19 cellular contexts compared by ENCODE assay signal in the genomic region with DNA sequence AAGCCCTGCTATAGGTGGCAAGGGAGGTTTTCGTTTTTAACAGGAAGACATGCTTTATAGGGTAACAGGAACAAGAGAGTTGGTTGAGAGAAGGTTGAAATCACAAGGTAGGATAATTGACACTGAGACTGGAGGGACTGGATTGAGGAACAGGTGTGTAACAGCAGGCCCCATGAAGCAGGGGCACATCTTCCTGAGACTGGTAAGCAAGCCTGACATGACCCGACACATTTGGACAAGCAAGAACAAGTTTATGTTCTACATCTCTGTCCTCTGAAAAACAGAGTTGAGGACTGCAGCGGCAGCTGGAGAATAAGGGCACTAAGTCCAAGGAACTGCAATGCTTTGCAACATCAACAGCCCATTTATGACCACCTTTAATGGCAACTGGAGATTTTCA. TPM values are rescaled to one million over a fixed set of nuclear protein-coding genes. Genes with fewer than 3 reads are reported as not detected.
DNase-seq lines count a peak whose midpoint lies in the region; ATAC-seq and TF ChIP-seq lines count a peak whose summit lies in the region.
"Had no signal": no experiment of that assay in that cellular context is flagged by ENCODE, and none has a peak within 500 bp of the region (broad histone marks: within the 10 kb centered on the region; RNA-seq: fewer than 3 reads in every experiment).

No MANE protein-coding gene starts in this region.

- H3K23ac ChIP-seq in mesenchymal stem cell (ENCODE audit: low read length in 2 of 2), result no peak overlapping the region

- H2BK120ac ChIP-seq in mesenchymal stem cell (ENCODE audit: low read depth, low read length), result no peak overlapping the region

- H2BK15ac ChIP-seq in mesenchymal stem cell (ENCODE audit: low read depth, poor library complexity, severe bottlenecking), result no peak overlapping the region

- H3K4me1 Mint-ChIP-seq in activated CD4-positive, alpha-beta memory T cell treated with anti-CD3 and anti-CD28 coated beads, Interleukin-2, amount 10 ng/mL, durations not matched to agents 7 days and 5 days, result peaks cover 59% of the 10 kb centered on the region

- no peaks in the 10 kb centered on the region for H3K27me3 Mint-ChIP-seq in activated CD4-positive, alpha-beta memory T cell treated with anti-CD3 and anti-CD28 coated beads, Interleukin-2, amount 10 ng/mL, durations not matched to agents 7 days and 5 days

- no peak overlapping the region for H2AK5ac ChIP-seq in mesenchymal stem cell (ENCODE audit: low read length, severe bottlenecking)

- peak overlapping the region; percentile 47 for H3K27ac Mint-ChIP-seq in activated CD4-positive, alpha-beta memory T cell treated with anti-CD3 and anti-CD28 coated beads, Interleukin-2, amount 10 ng/mL, durations not matched to agents 7 days and 5 days
- H3K27ac Mint-ChIP-seq: T-helper 1 cell treated with Interleukin-12 subunit alpha and Interleukin-12 subunit beta and Interleukin-4 antibody, amounts not matched to agents 30 μg/mL and 1 μg/mL, for 36 hours had no signal

- no peak for ATAC-seq in DND-41 (ENCODE audit: insufficient read depth, low read depth)
- no peak for ATAC-seq in HG02798 (IDR thresholded peaks at IDR 0.05; ENCODE audit: poor library complexity, unreplicated experiment)
- ATAC-seq: gastroesophageal sphincter, Panc1 had no signal

- no peak overlapping the region for H4K8ac ChIP-seq in mesenchymal stem cell (ENCODE audit: low read length)

- H3K79me2 ChIP-seq in DND-41 (ENCODE audit: insufficient read depth, low read length), result peaks cover 36% of the 10 kb centered on the region

- no peaks in the 10 kb centered on the region for H3K9me3 ChIP-seq in AG04450 (ENCODE audit: control insufficient read depth, insufficient read depth, low read length)
- H3K9me3 ChIP-seq in DND-41 (ENCODE audit: insufficient read depth, low read length, severe bottlenecking), result no peaks in the 10 kb centered on the region
- no peaks in the 10 kb centered on the region for H3K9me3 ChIP-seq in mesenchymal stem cell (ENCODE audit: control insufficient read depth, low read length)
- H3K9me3 ChIP-seq: gastroesophageal sphincter, HAP-1 had no signal

- peaks cover 52% of the 10 kb centered on the region for H4K20me1 ChIP-seq in DND-41 (ENCODE audit: insufficient read depth, low read length)

- H3K9me3 Mint-ChIP-seq in activated CD4-positive, alpha-beta memory T cell treated with anti-CD3 and anti-CD28 coated beads, Interleukin-2, amount 10 ng/mL, durations not matched to agents 7 days and 5 days, result no peaks in the 10 kb centered on the region
- H3K9me3 Mint-ChIP-seq: T-helper 1 cell treated with Interleukin-12 subunit alpha and Interleukin-12 subunit beta and Interleukin-4 antibody, amounts not matched to agents 30 μg/mL and 1 μg/mL, for 36 hours had no signal

- WGBS in mesenchymal stem cell, result 90% methylated on average over 1 of the region's 3 CpGs

- H2BK12ac ChIP-seq in mesenchymal stem cell (ENCODE audit: low read length in 2 of 2), result no peak overlapping the region

- H3K27ac ChIP-seq in AG04450 (ENCODE audit: low read depth, low read length), result peak overlapping the region; percentile 21
- no peak overlapping the region for H3K27ac ChIP-seq in DND-41 (ENCODE audit: low read length)
- peak overlapping the region; percentile 45 for H3K27ac ChIP-seq in mesenchymal stem cell (ENCODE audit: low read length, poor library complexity, severe bottlenecking)
- H3K27ac ChIP-seq: gastroesophageal sphincter had no signal

- H3K27me3 ChIP-seq in AG04450 (ENCODE audit: control insufficient read depth, insufficient read depth, low read length) (no peaks in the 10 kb centered on the region), DND-41 (ENCODE audit: insufficient read depth, low read length, poor library complexity) (no peaks in the 10 kb centered on the region), mesenchymal stem cell (ENCODE audit: control insufficient read depth in 1 of 2, insufficient read depth in 1 of 2, low read length in 2 of 2) (no peaks in the 10 kb centered on the region)
- H3K27me3 ChIP-seq: gastroesophageal sphincter had no signal

- TF ChIP-seq CTCF in AG04450 (IDR thresholded peaks at IDR 0.05; ENCODE audit: low read depth, low read length) (no peak), DND-41 (IDR thresholded peaks at IDR 0.05; ENCODE audit: borderline replicate concordance, extremely low read depth, low read length, poor library complexity, severe bottlenecking) (no peak)

- POLR2A ChIA-PET in AG04450 (lab: Yijun Ruan, JAX), result no interaction called here
- POLR2A ChIA-PET in activated CD4-positive, alpha-beta memory T cell treated with anti-CD3 and anti-CD28 coated beads, Interleukin-2, amount 10 ng/mL, durations not matched to agents 7 days and 5 days (lab: Charles Lee), result no interaction called here

- CTCF ChIA-PET in AG04450 (lab: Charles Lee), result no interaction called here
- CTCF ChIA-PET in activated CD4-positive, alpha-beta memory T cell treated with anti-CD3 and anti-CD28 coated beads, Interleukin-2, amount 10 ng/mL, durations not matched to agents 7 days and 5 days (lab: Charles Lee), result no interaction called here

- H3K4ac ChIP-seq in mesenchymal stem cell (ENCODE audit: low read depth in 1 of 2, low read length in 2 of 2), result no peak overlapping the region

- H3K4me2 ChIP-seq in DND-41 (ENCODE audit: insufficient read depth, low read length) (peak overlapping the region; percentile 12; the same call in 1 of the 2 replicates), mesenchymal stem cell (ENCODE audit: low read length, poor library complexity, severe bottlenecking) (no peak overlapping the region)

- H2BK5ac ChIP-seq in mesenchymal stem cell (ENCODE audit: low read depth, low read length, poor library complexity, severe bottlenecking), result no peak overlapping the region

- H3K36me3 ChIP-seq in DND-41 (ENCODE audit: insufficient read depth, low read length), result peaks cover 87% of the 10 kb centered on the region
- H3K36me3 ChIP-seq in mesenchymal stem cell (ENCODE audit: control insufficient read depth in 1 of 2, insufficient read depth in 2 of 2, low read depth in 1 of 2, low read length in 2 of 2), result peaks cover 21 to 91% of the 10 kb centered on the region in 2 experiments

- H3K4me1 ChIP-seq in DND-41 (ENCODE audit: insufficient read depth, low read length) (peaks cover 27% of the 10 kb centered on the region), mesenchymal stem cell (ENCODE audit: control insufficient read depth, insufficient read depth, low read depth, low read length) (peaks cover 11% of the 10 kb centered on the region)

- H4K91ac ChIP-seq in mesenchymal stem cell (ENCODE audit: low read length), result no peak overlapping the region

- DNase-seq in AG04450 (ENCODE audit: low read depth, low spot score) (no peak), DND-41 (no peak), mesenchymal stem cell (no peak), GM19240 (ENCODE audit: insufficient read length, low spot score) (no peak), NCI-H526 (lab: John Stamatoyannopoulos, UW) (no peak)
- no peak for DNase-seq in activated CD4-positive, alpha-beta memory T cell treated with anti-CD3 and anti-CD28 coated beads, Interleukin-2, amount 10 ng/mL, durations not matched to agents 7 days and 5 days
- DNase-seq: activated CD8-positive, alpha-beta memory T cell treated with anti-CD3 and anti-CD28 coated beads for 24 hours; aorta; effector memory CD4-positive, alpha-beta T cell; islet precursor cell; NCI-H226; retina; stimulated activated CD4-positive, alpha-beta T cell treated with anti-CD3 and anti-CD28 coated beads, Interleukin-4, amount 100 ng/mL, for 4 hours had no signal

- H3K9ac ChIP-seq in DND-41 (ENCODE audit: low read depth, low read length), result no peak overlapping the region
- H3K9ac ChIP-seq in mesenchymal stem cell (ENCODE audit: low read length), result peak overlapping the region; percentile 12

- H3K4me3 ChIP-seq in AG04450 (ENCODE audit: low read depth, low read length) (no peak overlapping the region), DND-41 (ENCODE audit: low read depth in 1 of 2, low read length in 2 of 2) (no peak overlapping the region), mesenchymal stem cell (ENCODE audit: insufficient read depth in 1 of 2, low read depth in 1 of 2, low read length in 2 of 2) (no peak overlapping the region)
- H3K4me3 ChIP-seq: gastroesophageal sphincter, HAP-1 had no signal

- no peak overlapping the region for H3K18ac ChIP-seq in mesenchymal stem cell (ENCODE audit: low read depth in 1 of 2, low read length in 2 of 2)

- peaks cover 65% of the 10 kb centered on the region for H3K36me3 Mint-ChIP-seq in activated CD4-positive, alpha-beta memory T cell treated with anti-CD3 and anti-CD28 coated beads, Interleukin-2, amount 10 ng/mL, durations not matched to agents 7 days and 5 days (ENCODE audit: low read depth)

- H3K4me3 Mint-ChIP-seq in activated CD4-positive, alpha-beta memory T cell treated with anti-CD3 and anti-CD28 coated beads, Interleukin-2, amount 10 ng/mL, durations not matched to agents 7 days and 5 days, result peak overlapping the region; percentile 3

- H3K79me1 ChIP-seq in mesenchymal stem cell (replicated peaks; ENCODE audit: low read length, poor library complexity, severe bottlenecking), result no peaks in the 10 kb centered on the region

- H3K14ac ChIP-seq in mesenchymal stem cell (ENCODE audit: low read length in 2 of 2), result no peak overlapping the region

- no peak overlapping the region for H2AFZ ChIP-seq in DND-41 (ENCODE audit: low read depth, low read length)
- H2AFZ ChIP-seq in mesenchymal stem cell (ENCODE audit: low read depth, low read length), result no peak overlapping the region

RNA-seq across cellular contexts. Expression of gene RPS4X, which starts 5.2 kb away (rescaled TPM):
- polyA plus RNA-seq in AG04450 (2011; rRNA removed), result 1,497 and 1,578 TPM in 2 replicates
- 383 and 406 TPM in 2 replicates for polyA minus RNA-seq in AG04450 (2011; rRNA and poly(A)+ RNA removed)
- 100 to 1,000 TPM; 808 to 834 TPM for total RNA-seq in activated CD4-positive, alpha-beta memory T cell treated with anti-CD3 and anti-CD28 coated beads, Interleukin-2, amount 10 ng/mL, durations not matched to agents 7 days and 5 days
- 917 TPM for polyA plus RNA-seq in mesenchymal stem cell (2013, experiment 1 of 2)
- polyA plus RNA-seq in mesenchymal stem cell (2013, experiment 2 of 2), result 925 TPM

RNA-seq across cellular contexts. Expression of gene ERCC6L, which starts 33.0 kb away (rescaled TPM):
- 1.3 and 1.7 TPM in 2 replicates for polyA plus RNA-seq in AG04450 (2011; rRNA removed)
- polyA minus RNA-seq in AG04450 (2011; rRNA and poly(A)+ RNA removed), result 0.78 and 2.3 TPM in 2 replicates
- total RNA-seq in activated CD4-positive, alpha-beta memory T cell treated with anti-CD3 and anti-CD28 coated beads, Interleukin-2, amount 10 ng/mL, durations not matched to agents 7 days and 5 days, result 1 to 10 TPM; 9.0 to 9.5 TPM
- polyA plus RNA-seq in mesenchymal stem cell (2013, experiment 1 of 2), result 0.61 TPM
- 0.62 TPM for polyA plus RNA-seq in mesenchymal stem cell (2013, experiment 2 of 2)
- polyA plus RNA-seq: aorta had no signal

RNA-seq across cellular contexts. Expression of gene CITED1, which starts 33.9 kb away (rescaled TPM):
- 0.12 and 0.16 TPM in 2 replicates for polyA plus RNA-seq in AG04450 (2011; rRNA removed)
- polyA minus RNA-seq in AG04450 (2011; rRNA and poly(A)+ RNA removed), result not detected in 2 replicates
- total RNA-seq in activated CD4-positive, alpha-beta memory T cell treated with anti-CD3 and anti-CD28 coated beads, Interleukin-2, amount 10 ng/mL, durations not matched to agents 7 days and 5 days, result not detected
- 0.18 TPM for polyA plus RNA-seq in mesenchymal stem cell (2013, experiment 1 of 2)
- 0.29 TPM for polyA plus RNA-seq in mesenchymal stem cell (2013, experiment 2 of 2)
- total RNA-seq: aorta, mucosa of gallbladder had no signal
